In the genomic region with DNA sequence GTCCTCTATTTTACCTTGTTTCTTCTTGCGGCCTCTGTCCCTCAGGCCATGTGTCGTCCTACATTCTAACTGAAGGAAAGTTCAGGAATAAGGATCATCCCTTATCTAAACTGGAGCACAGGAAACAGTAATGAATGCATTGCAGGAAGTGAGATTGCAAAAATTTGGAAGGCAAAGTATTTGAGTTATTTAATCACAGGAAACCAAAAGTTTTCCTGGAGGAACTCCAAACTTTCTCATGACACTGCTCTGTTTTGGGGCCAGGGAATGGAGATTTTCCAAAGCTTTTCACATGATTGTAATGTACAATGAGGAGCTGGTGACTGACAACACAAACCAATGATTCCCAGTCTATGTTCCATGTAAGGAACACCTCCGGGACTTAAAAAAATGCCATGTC, we compare ENCODE assay signal across 10 cellular contexts. TPM values are rescaled to one million over a fixed set of nuclear protein-coding genes. Genes with fewer than 3 reads are reported as not detected.
DNase-seq lines count a peak whose midpoint lies in the region; ATAC-seq, FAIRE-seq and TF ChIP-seq lines count a peak whose summit lies in the region.
"Had no signal": no experiment of that assay in that cellular context is flagged by ENCODE, and none has a peak within 500 bp of the region (broad histone marks: within the 10 kb centered on the region; RNA-seq: fewer than 3 reads in every experiment).

No MANE protein-coding gene starts in this region.

- no peaks in the 10 kb centered on the region for H3K9me3 Mint-ChIP-seq in glutamatergic neuron (ENCODE audit: unreplicated experiment)

- intact Hi-C loops in mammary epithelial cell (cut with micrococcal nuclease): no loop called here
- intact Hi-C loops in vagina (cut with DNase I): loop anchor here (5.0 kb wide), 1 partner anchor 56 kb away; a partner anchor contains a TSS

- TF ChIP-seq POLR2A in vagina (IDR thresholded peaks at IDR 0.05): no peak

- H3K27ac Mint-ChIP-seq in glutamatergic neuron (ENCODE audit: unreplicated experiment): no peak overlapping the region

- no peaks in the 10 kb centered on the region for H3K4me1 Mint-ChIP-seq in glutamatergic neuron (ENCODE audit: low read depth, unreplicated experiment)

- H3K4me1 ChIP-seq in mammary epithelial cell (ENCODE audit: insufficient read depth, low read length): peaks cover 18% of the 10 kb centered on the region
- H3K4me1 ChIP-seq in keratinocyte (ENCODE audit: control insufficient read depth, extremely low read depth, insufficient read depth, low read length): peaks cover 15% of the 10 kb centered on the region
- peaks cover 10 to 29% of the 10 kb centered on the region in 2 donors for H3K4me1 ChIP-seq in thoracic aorta (ENCODE audit: control insufficient read depth in 1 of 2, low read depth in 2 of 2)
- peaks cover under 1% of the 10 kb centered on the region for H3K4me1 ChIP-seq in vagina

- in situ Hi-C loops in mammary epithelial cell (cut with MboI; ENCODE audit: low sequenced_read_pairs in 2 of 2): no loop called here

- H3K36me3 ChIP-seq in mammary epithelial cell (ENCODE audit: insufficient read depth, low read length) (no peaks in the 10 kb centered on the region), keratinocyte (ENCODE audit: control insufficient read depth in 2 of 2, extremely low read depth in 1 of 2, insufficient read depth in 2 of 2, low read length in 2 of 2) (no peaks in the 10 kb centered on the region), thoracic aorta (no peaks in the 10 kb centered on the region), vagina (no peaks in the 10 kb centered on the region)

- no peak overlapping the region for H3K4me3 Mint-ChIP-seq in glutamatergic neuron (ENCODE audit: unreplicated experiment)

- H4K20me1 ChIP-seq in mammary epithelial cell (ENCODE audit: insufficient read depth, low read length) (no peaks in the 10 kb centered on the region), keratinocyte (ENCODE audit: control insufficient read depth, extremely low read depth, insufficient read depth, low read length) (no peaks in the 10 kb centered on the region)

- H3K36me3 Mint-ChIP-seq in glutamatergic neuron (ENCODE audit: unreplicated experiment): no peaks in the 10 kb centered on the region

- no peak for ATAC-seq in thoracic aorta (ENCODE audit: insufficient number of reproducible peaks, low FRiP score, low read depth)

- no peaks in the 10 kb centered on the region for H3K27me3 Mint-ChIP-seq in glutamatergic neuron (ENCODE audit: unreplicated experiment)

- H3K9me3 ChIP-seq in mammary epithelial cell (replicated peaks; ENCODE audit: insufficient read depth, low read length) (peaks cover 6% of the 10 kb centered on the region), keratinocyte (ENCODE audit: control insufficient read depth, low read depth, low read length) (no peaks in the 10 kb centered on the region), thoracic aorta (peaks cover 4% of the 10 kb centered on the region), vagina (no peaks in the 10 kb centered on the region)

- H3K9ac ChIP-seq in mammary epithelial cell (ENCODE audit: insufficient read depth, low read length): no peak overlapping the region
- no peak overlapping the region for H3K9ac ChIP-seq in keratinocyte (ENCODE audit: control insufficient read depth, extremely low read depth, insufficient read depth, low read length)

- 30% methylated on average over 3 of the region's 3 CpGs for WGBS in mammary epithelial cell (ENCODE audit: low coverage, missing lambda C conversion rate)

- peak overlapping the region; percentile 57 for H3K4me2 ChIP-seq in mammary epithelial cell (ENCODE audit: insufficient read depth, low read depth, low read length)
- H3K4me2 ChIP-seq in keratinocyte (ENCODE audit: control insufficient read depth, extremely low read depth, insufficient read depth, low read depth, low read length): peak overlapping the region; percentile 50

- no TSS peak for BruUV-seq in mammary epithelial cell (replicated peaks; lab: Mats Ljungman, UMichigan)

- TF ChIP-seq CTCF in HFF-Myc (IDR thresholded peaks at IDR 0.05; ENCODE audit: low read depth, low read length, missing control alignments) (no peak), mammary epithelial cell (conservative IDR thresholded peaks at IDR 0.05 in 1 of 2, IDR thresholded peaks at IDR 0.05 in 1 of 2; ENCODE audit: extremely low read depth in 1 of 2, insufficient read depth in 1 of 2, low read depth in 1 of 2, low read length in 2 of 2) (no peak), keratinocyte (optimal IDR thresholded peaks at IDR 0.05 in 1 of 3, IDR thresholded peaks at IDR 0.05 in 1 of 3, conservative IDR thresholded peaks at IDR 0.05 in 1 of 3; ENCODE audit: extremely low read depth in 1 of 3, insufficient read depth in 2 of 3, low read length in 3 of 3) (no peak), thoracic aorta (IDR thresholded peaks at IDR 0.05) (no peak), vagina (IDR thresholded peaks at IDR 0.05) (no peak), glutamatergic neuron (IDR thresholded peaks at IDR 0.05; ENCODE audit: partially characterized antibody, unreplicated experiment) (no peak)

- H3K79me2 ChIP-seq in mammary epithelial cell (ENCODE audit: insufficient read depth, low read length) (no peaks in the 10 kb centered on the region), keratinocyte (ENCODE audit: control insufficient read depth, insufficient read depth, low read length) (no peaks in the 10 kb centered on the region)

- no peaks in the 10 kb centered on the region for H3K9me1 ChIP-seq in keratinocyte (ENCODE audit: control insufficient read depth, extremely low read depth, insufficient read depth, low read length)

- FAIRE-seq in keratinocyte (lab: Jason Lieb, UNC): peak; percentile 81

- H3K27me3 ChIP-seq in mammary epithelial cell (ENCODE audit: insufficient read depth, low read length): no peaks in the 10 kb centered on the region
- no peaks in the 10 kb centered on the region for H3K27me3 ChIP-seq in keratinocyte (ENCODE audit: control insufficient read depth, extremely low read depth, insufficient read depth, low read length)
- H3K27me3 ChIP-seq in thoracic aorta (replicated peaks; ENCODE audit: insufficient read depth): no peaks in the 10 kb centered on the region
- no peaks in the 10 kb centered on the region for H3K27me3 ChIP-seq in vagina

- H3K27ac ChIP-seq in mammary epithelial cell (ENCODE audit: insufficient read depth, low read depth, low read length): peak overlapping the region; percentile 0
- H3K27ac ChIP-seq in keratinocyte (ENCODE audit: control insufficient read depth, insufficient read depth, low read length): no peak overlapping the region
- H3K27ac ChIP-seq in thoracic aorta: peak overlapping the region; percentile 63 to 72
- no peak overlapping the region for H3K27ac ChIP-seq in vagina

- peak; percentile 33 for DNase-seq in HFF-Myc (ENCODE audit: extremely low read depth, low read depth)
- DNase-seq in mammary epithelial cell: no peak
- DNase-seq in keratinocyte (ENCODE audit: low read depth, low spot score): no peak
- no peak for DNase-seq in thoracic aorta (ENCODE audit: low spot score)
- no peak for DNase-seq in vagina (ENCODE audit: extremely low spot score in 2 of 2)
- DNase-seq in ecto neural progenitor cell (ENCODE audit: low spot score): no peak
- DNase-seq in glutamatergic neuron: no peak
- DNase-seq: activated CD4-positive, alpha-beta T cell treated with anti-CD3 and anti-CD28 coated beads, Interleukin-2, amount 50 U/mL, for 48 hours; GF-D8 had no signal

- H3K4me3 ChIP-seq in HFF-Myc (replicated peaks; ENCODE audit: low read depth, low read length): no peak overlapping the region
- no peak overlapping the region for H3K4me3 ChIP-seq in mammary epithelial cell (replicated peaks in 1 of 3; ENCODE audit: insufficient read depth in 1 of 3, low read depth in 2 of 3, low read length in 3 of 3)
- H3K4me3 ChIP-seq in keratinocyte (ENCODE audit: control insufficient read depth in 2 of 3, extremely low read depth in 1 of 3, insufficient read depth in 2 of 3, low read depth in 1 of 3, low read length in 3 of 3): peak overlapping the region in 1 of 3 experiments; percentile 44
- peak overlapping the region; percentile 37 for H3K4me3 ChIP-seq in thoracic aorta
- no peak overlapping the region for H3K4me3 ChIP-seq in vagina

- H2AFZ ChIP-seq in mammary epithelial cell (ENCODE audit: low read depth, low read length): peak overlapping the region; percentile 85
- H2AFZ ChIP-seq in keratinocyte (ENCODE audit: control insufficient read depth, low read length): peak overlapping the region; percentile 84

- CTCF ChIA-PET in mammary epithelial cell (lab: Charles Lee; ENCODE audit: low non-redundant PET): no interaction called here

- dilution Hi-C loops in mammary epithelial cell (cut with HindIII; ENCODE audit: low sequenced_read_pairs): no loop called here
- dilution Hi-C loops in keratinocyte (cut with MboI; ENCODE audit: extremely low pct_ligation_motif_present, low sequenced_read_pairs): no loop called here

RNA-seq across cellular contexts. Expression of a gene that starts 57.8 kb away (rescaled TPM):
- 1 to 10 TPM in 1 of 2 donors, under 1 TPM in 1; 0.94 to 9.8 TPM for total RNA-seq in mammary epithelial cell
- polyA plus RNA-seq in mammary epithelial cell: 3.4 TPM
- polyA minus RNA-seq in mammary epithelial cell: 3.9 TPM
- polyA plus RNA-seq in keratinocyte: 1.1 to 1.6 TPM (median 1.5 TPM) in 3 replicates
- 0.16 TPM for polyA plus RNA-seq in keratinocyte (2011; ENCODE audit: low read depth)
- 0.79 and 2.0 TPM in 2 replicates for polyA plus RNA-seq in keratinocyte (2011; cell fraction: cytosol; rRNA removed)
- polyA plus RNA-seq in keratinocyte (2011; cell fraction: nucleus; rRNA removed): 1.3 and 2.1 TPM in 2 replicates
- polyA plus RNA-seq in keratinocyte (2012; ENCODE audit: low replicate concordance): 0.04 and 0.69 TPM in 2 replicates
- 0.61 to 2.7 TPM (median 1.0 TPM) in 3 replicates for polyA minus RNA-seq in keratinocyte
- not detected for polyA minus RNA-seq in keratinocyte (2011; cell fraction: cytosol; rRNA and poly(A)+ RNA removed)
- polyA minus RNA-seq in keratinocyte (2011; cell fraction: nucleus; rRNA and poly(A)+ RNA removed): 1.2 and 1.7 TPM in 2 replicates
- 100 to 1,000 TPM; 115 to 148 TPM for total RNA-seq in thoracic aorta
- 50.3 TPM for total RNA-seq in vagina
- not detected for total RNA-seq in glutamatergic neuron (ENCODE audit: unreplicated experiment)
- polyA plus RNA-seq: neural cell had no signal

Comparison
In these comparisons a context has a peak if more than half of its experiments do, and no peak if none do; other contexts are left out.
1. H3K27ac ChIP-seq: peak in mammary epithelial cell (single experiment) and thoracic aorta (2 of 2); none in keratinocyte (single experiment) and vagina (single experiment).